In the genomic region with DNA sequence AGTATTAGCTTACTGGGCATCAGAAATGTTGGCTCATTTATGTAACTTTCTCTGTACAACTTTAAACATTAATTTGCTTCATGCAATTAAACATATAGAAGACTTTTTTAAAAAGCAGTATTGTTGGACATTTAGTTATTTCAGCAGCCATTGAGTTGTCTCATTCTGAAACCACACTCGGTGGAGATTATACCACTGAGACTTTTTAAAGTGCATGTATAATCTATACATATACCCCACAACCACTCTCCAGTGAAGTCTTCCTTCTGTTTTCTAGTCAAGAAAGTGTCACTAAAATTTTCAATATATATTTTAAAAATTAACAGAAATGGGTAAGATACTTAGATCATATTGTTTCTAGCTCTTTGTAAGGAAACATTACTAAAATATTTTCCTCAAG, we compare ENCODE assay signal across 24 cellular contexts.
"Had no signal": no experiment of that assay in that cellular context is flagged by ENCODE, and none has a peak within 500 bp of the region (broad histone marks: within the 10 kb centered on the region; RNA-seq: fewer than 3 reads in every experiment).

No MANE protein-coding gene starts in this region.

- H3K79me2 ChIP-seq: hepatocyte had no signal

- H3K4me3 Mint-ChIP-seq: activated CD4-positive, alpha-beta T cell treated with anti-CD3 and anti-CD28 coated beads, Interleukin-2, amount 10 ng/mL, durations not matched to agents 7 days and 5 days; activated CD8-positive, alpha-beta T cell treated with anti-CD3 and anti-CD28 coated beads, Interleukin-2, amount 10 ng/mL, durations not matched to agents 7 days and 5 days; activated naive CD4-positive, alpha-beta T cell treated with anti-CD3 and anti-CD28 coated beads for 36 hours; activated T-cell treated with anti-CD3 and anti-CD28 coated beads, Interleukin-2, amount 50 U/mL, for 4 hours; immature natural killer cell; naive B cell; neural crest cell; stimulated activated naive B cell treated with anti-CD40 and anti-IgM and Interleukin-4, amounts not matched to agents 10 μg/mL and 1 μg/mL and 100 μg/mL, for 72 hours had no signal

- H3K27ac Mint-ChIP-seq: activated CD4-positive, alpha-beta T cell treated with anti-CD3 and anti-CD28 coated beads, Interleukin-2, amount 10 ng/mL, durations not matched to agents 7 days and 5 days; activated CD8-positive, alpha-beta T cell treated with anti-CD3 and anti-CD28 coated beads, Interleukin-2, amount 10 ng/mL, durations not matched to agents 7 days and 5 days; activated naive CD4-positive, alpha-beta T cell treated with anti-CD3 and anti-CD28 coated beads for 36 hours; immature natural killer cell; stimulated activated naive B cell treated with anti-CD40 and anti-IgM and Interleukin-4, amounts not matched to agents 10 μg/mL and 1 μg/mL and 100 μg/mL, for 72 hours had no signal

- ATAC-seq: activated CD4-positive, CD25-positive, alpha-beta regulatory T cell treated with anti-CD3 and anti-CD28 coated beads, Interleukin-2, amount 50 U/mL, for 24 hours; activated CD8-positive, alpha-beta T cell treated with anti-CD3 and anti-CD28 coated beads, Interleukin-2, amount 10 ng/mL, durations not matched to agents 7 days and 5 days; activated T-cell treated with anti-CD3 and anti-CD28 coated beads, Interleukin-2, amount 50 U/mL, for 4 hours; left lobe of liver; lower lobe of right lung; right lobe of liver had no signal

- H3K27me3 ChIP-seq: esophagus muscularis mucosa, hepatocyte, right lobe of liver, transverse colon had no signal

- H3K4me3 ChIP-seq: coronary artery, esophagus muscularis mucosa, hepatocyte, lower lobe of right lung, right lobe of liver, skin epidermis, transverse colon had no signal

- H3K9me3 ChIP-seq: esophagus muscularis mucosa, right lobe of liver had no signal

- DNase-seq: activated CD4-positive, alpha-beta T cell treated with anti-CD3 and anti-CD28 coated beads, Interleukin-2, amount 10 ng/mL, durations not matched to agents 7 days and 5 days; activated CD8-positive, alpha-beta memory T cell treated with anti-CD3 and anti-CD28 coated beads, Interleukin-2, amount 50 U/mL, for 4 hours; activated CD8-positive, alpha-beta T cell treated with anti-CD3 and anti-CD28 coated beads, Interleukin-2, amount 10 ng/mL, durations not matched to agents 7 days and 5 days; activated effector memory CD4-positive, alpha-beta T cell treated with Interleukin-2 at 50 U/mL for 16 hours; activated naive CD4-positive, alpha-beta T cell treated with anti-CD3 and anti-CD28 coated beads for 36 hours; activated T-cell treated with anti-CD3 and anti-CD28 coated beads, Interleukin-2, amount 50 U/mL, for 4 hours; cerebellar nuclear complex; glutamatergic neuron; immature natural killer cell; lower lobe of right lung; naive B cell; occipital lobe; right lobe of liver; stimulated activated CD4-positive, alpha-beta T cell treated with anti-CD3 and anti-CD28 coated beads, Interleukin-1b, Interleukin-23, amount 100 ng/mL, for 48 hours; stimulated activated naive B cell treated with anti-CD40 and anti-IgM and Interleukin-4, amounts not matched to agents 10 μg/mL and 1 μg/mL and 100 μg/mL, for 72 hours; transverse colon had no signal

- H3K27me3 Mint-ChIP-seq: activated CD4-positive, alpha-beta T cell treated with anti-CD3 and anti-CD28 coated beads, Interleukin-2, amount 10 ng/mL, durations not matched to agents 7 days and 5 days; naive B cell; stimulated activated naive B cell treated with anti-CD40 and anti-IgM and Interleukin-4, amounts not matched to agents 10 μg/mL and 1 μg/mL and 100 μg/mL, for 72 hours had no signal

- FAIRE-seq: urothelium cell line had no signal

- H3K27ac ChIP-seq: coronary artery, esophagus muscularis mucosa, hepatocyte, lower lobe of right lung, right lobe of liver, skin epidermis, transverse colon had no signal

- H3K4me2 ChIP-seq: hepatocyte had no signal

- H3K4me1 Mint-ChIP-seq: neural crest cell had no signal

- H3K4me1 ChIP-seq: lower lobe of right lung had no signal

- H2AFZ ChIP-seq: hepatocyte had no signal
